34 cellular contexts compared by ENCODE assay signal in genomic region chr13:57424379-57424778, GRCh38.
"Had no signal": no experiment of that assay in that cellular context is flagged by ENCODE, and none has a peak within 500 bp of the region (broad histone marks: within the 10 kb centered on the region; RNA-seq: fewer than 3 reads in every experiment).

No MANE protein-coding gene starts in this region.

- H3K4me3 ChIP-seq: adrenal gland, ascending aorta, body of pancreas, breast epithelium, cardiac muscle cell had no signal

- H3K36me3 ChIP-seq: adrenal gland, ascending aorta, brain microvascular endothelial cell, breast epithelium, cardiac muscle cell had no signal

- H3K27ac ChIP-seq: adrenal gland, ascending aorta, body of pancreas, brain microvascular endothelial cell, breast epithelium, cardiac muscle cell had no signal

- H3K4me1 ChIP-seq: adrenal gland, ascending aorta, body of pancreas, breast epithelium had no signal

- H3K9me3 ChIP-seq: adrenal gland, ascending aorta, body of pancreas, breast epithelium had no signal

- H3K27me3 ChIP-seq: adrenal gland, ascending aorta, body of pancreas, brain microvascular endothelial cell, breast epithelium, cardiac muscle cell had no signal

- FAIRE-seq: astrocyte, bronchial epithelial cell had no signal

- DNase-seq: activated effector memory CD4-positive, alpha-beta T cell treated with anti-CD3 and anti-CD28 coated beads, Interleukin-2, amount 50 U/mL, for 16 hours; activated effector memory CD4-positive, alpha-beta T cell treated with Interleukin-2 at 50 U/mL for 16 hours; activated gamma-delta T cell; activated gamma-delta T cell treated with Interleukin-2 at 50 U/mL for 16 hours; activated naive CD4-positive, alpha-beta T cell; activated naive CD4-positive, alpha-beta T cell treated with anti-CD3 and anti-CD28 coated beads for 36 hours; activated naive CD4-positive, alpha-beta T cell treated with anti-CD3 and anti-CD28 coated beads, Interleukin-2, amount 10 ng/mL, durations not matched to agents 7 days and 5 days; activated naive CD4-positive, alpha-beta T cell treated with anti-CD3 and anti-CD28 coated beads, Interleukin-2, amount 50 U/mL, for 16 hours; activated naive CD4-positive, alpha-beta T cell treated with Interleukin-2 at 50 U/mL for 16 hours; activated naive CD8-positive, alpha-beta T cell treated with anti-CD3 and anti-CD28 coated beads for 36 hours; activated naive CD8-positive, alpha-beta T cell treated with anti-CD3 and anti-CD28 coated beads, Interleukin-2, amount 10 ng/mL, durations not matched to agents 7 days and 5 days; activated naive CD8-positive, alpha-beta T cell treated with anti-CD3 and anti-CD28 coated beads, Interleukin-2, amount 50 U/mL, for 24 hours; activated T-cell treated with anti-CD3 and anti-CD28 coated beads, Interleukin-2, amount 50 U/mL, for 1 hour; activated T-cell treated with anti-CD3 and anti-CD28 coated beads, Interleukin-2, amount 50 U/mL, for 24 hours; activated T-cell treated with anti-CD3 and anti-CD28 coated beads, Interleukin-2, amount 50 U/mL, for 4 hours; activated T-cell treated with anti-CD3 and anti-CD28 coated beads, Interleukin-2, amount 50 U/mL, for 48 hours; activated T-cell treated with anti-CD3 and anti-CD28 coated beads, Interleukin-2, amount 50 U/mL, for 72 hours; adrenal gland; amniotic stem cell; amygdala; anterior cingulate cortex; aorta; body of pancreas; brain microvascular endothelial cell; caudate nucleus; central memory CD4-positive, alpha-beta T cell; cerebellar nuclear complex had no signal

- ATAC-seq: activated naive CD4-positive, alpha-beta T cell treated with anti-CD3 and anti-CD28 coated beads, Interleukin-2, amount 50 U/mL, for 72 hours; activated naive CD8-positive, alpha-beta T cell treated with anti-CD3 and anti-CD28 coated beads, Interleukin-2, amount 50 U/mL, for 24 hours; activated T-cell treated with anti-CD3 and anti-CD28 coated beads, Interleukin-2, amount 50 U/mL, for 4 hours; activated T-cell treated with anti-CD3 and anti-CD28 coated beads, Interleukin-2, amount 50 U/mL, for 72 hours; activated T-helper 17 cell treated with anti-CD3 and anti-CD28 coated beads, Interleukin-2, amount 50 U/mL, for 72 hours; body of pancreas had no signal
